10 cellular contexts compared by ENCODE assay signal in genomic region chr12:8709124-8709830, GRCh38. TPM values are rescaled to one million over a fixed set of nuclear protein-coding genes. Genes with fewer than 3 reads are reported as not detected.
DNase-seq lines count a peak whose midpoint lies in the region; ATAC-seq and TF ChIP-seq lines count a peak whose summit lies in the region.
"Had no signal": no experiment of that assay in that cellular context is flagged by ENCODE, and none has a peak within 500 bp of the region (broad histone marks: within the 10 kb centered on the region; RNA-seq: fewer than 3 reads in every experiment).

No MANE protein-coding gene starts in this region.

- no peak overlapping the region for H3K9ac ChIP-seq in BLaER1

- no peak overlapping the region for H3K4me3 Mint-ChIP-seq in Caco-2 (ENCODE audit: unreplicated experiment)

- H3K9me3 ChIP-seq in BLaER1 (no peaks in the 10 kb centered on the region), ovary (no peaks in the 10 kb centered on the region), Caco-2 (no peaks in the 10 kb centered on the region)

- H3K4me1 ChIP-seq in BLaER1 (peaks cover 62% of the 10 kb centered on the region), ovary (ENCODE audit: insufficient read depth) (peaks cover 8% of the 10 kb centered on the region), Caco-2 (no peaks in the 10 kb centered on the region)

- H3K4me1 Mint-ChIP-seq in Caco-2 (ENCODE audit: low read depth, unreplicated experiment), result no peaks in the 10 kb centered on the region

- H3K27ac Mint-ChIP-seq in Caco-2 (ENCODE audit: unreplicated experiment), result no peak overlapping the region

- in situ Hi-C loops in SK-MEL-5 (cut with HindIII; ENCODE audit: low pct_unique_long_range_greater_than_20kb, low sequenced_read_pairs), result no loop called here

- H3K27ac ChIP-seq in BLaER1 (peak overlapping the region; percentile 20; the same call in 1 of the 2 replicates), ovary (peak overlapping the region; percentile 66)

- H3K36me3 Mint-ChIP-seq in Caco-2 (ENCODE audit: insufficient read depth, unreplicated experiment), result no peaks in the 10 kb centered on the region

- H3K27me3 ChIP-seq in BLaER1, result no peaks in the 10 kb centered on the region
- no peaks in the 10 kb centered on the region for H3K27me3 ChIP-seq in ovary
- no peaks in the 10 kb centered on the region for H3K27me3 ChIP-seq in Caco-2 (replicated peaks; ENCODE audit: control insufficient read depth, insufficient read depth, low read length)

- TF ChIP-seq POLR2A in ovary (IDR thresholded peaks at IDR 0.05), result no peak

- no peak for TF ChIP-seq CTCF in ovary (IDR thresholded peaks at IDR 0.05)
- TF ChIP-seq CTCF in Caco-2 (IDR thresholded peaks at IDR 0.05; ENCODE audit: insufficient read depth in 1 of 2, low read depth in 1 of 2, low read length in 1 of 2, severe bottlenecking in 1 of 2, unreplicated experiment in 1 of 2), result no peak

- H3K27me3 Mint-ChIP-seq in Caco-2 (ENCODE audit: insufficient read depth, unreplicated experiment), result peaks cover 7% of the 10 kb centered on the region

- DNase-seq in SK-MEL-5 (ENCODE audit: low read depth, low spot score) (peak; percentile 26), glomerular visceral epithelial cell (ENCODE audit: extremely low spot score) (peak; percentile 45), ovary (peak in 3 of 5 donors; percentile 31 to 50 (median 33)), hippocampal formation (lab: John Stamatoyannopoulos, UW) (no peak), A172 (ENCODE audit: low spot score) (no peak), Caco-2 (no peak)
- DNase-seq: activated CD8-positive, alpha-beta memory T cell treated with anti-CD3 and anti-CD28 coated beads, Interleukin-2, amount 50 U/mL, for 4 hours had no signal

- 4 to 38% (median 5%) methylated on average over 6 of the region's 6 CpGs for WGBS in ovary, 3 donors

- intact Hi-C loops in ovary (cut with DNase I) (no loop called here), Caco-2 (cut with micrococcal nuclease; ENCODE audit: unreplicated experiment) (no loop called here)

- CTCF ChIA-PET in Caco-2 (lab: Charles Lee), result no interaction called here

- H3K4me2 ChIP-seq in BLaER1, result peak overlapping the region; percentile 92

- H3K36me3 ChIP-seq in BLaER1 (peaks cover 27% of the 10 kb centered on the region), ovary (no peaks in the 10 kb centered on the region), Caco-2 (ENCODE audit: control insufficient read depth, insufficient read depth, low read length) (no peaks in the 10 kb centered on the region)

- POLR2A ChIA-PET in Caco-2 (lab: Charles Lee), result no interaction called here

- H4K20me1 ChIP-seq in BLaER1, result peaks cover 99% of the 10 kb centered on the region

- H3K9me3 Mint-ChIP-seq in Caco-2 (ENCODE audit: unreplicated experiment), result no peaks in the 10 kb centered on the region

- BruUV-seq in Caco-2 (replicated peaks; lab: Mats Ljungman, UMichigan), result no TSS peak

- peak overlapping the region; percentile 50 for H3K4me3 ChIP-seq in BLaER1
- peak overlapping the region; percentile 32 for H3K4me3 ChIP-seq in ovary
- H3K4me3 ChIP-seq in Caco-2 (ENCODE audit: low read depth, low read length), result no peak overlapping the region

- no peak for TF ChIP-seq EP300 in ovary (IDR thresholded peaks at IDR 0.05)

- ATAC-seq in HG03097 (IDR thresholded peaks at IDR 0.05; ENCODE audit: low FRiP score, unreplicated experiment), result no peak

RNA-seq across cellular contexts. Expression of gene RIMKLB, which starts 11.5 kb away (rescaled TPM):
- 29.2 and 33.3 TPM in 2 replicates for total RNA-seq in SK-MEL-5 (2014; rRNA removed; shearing (Covaris generic))
- 8.5 and 13.7 TPM in 2 replicates for polyA plus RNA-seq in SK-MEL-5 (2015; cell fraction: cytosol; rRNA removed)
- polyA plus RNA-seq in SK-MEL-5 (2015; cell fraction: nucleus; rRNA removed), result 279 and 315 TPM in 2 replicates
- total RNA-seq in ovary, result 100 to 1,000 TPM in 1 of 7 donors, 10 to 100 TPM in 6; 32.3 to 118 (median 42.6) TPM
- polyA plus RNA-seq in ovary, result 10 to 100 TPM; 36.0 to 50.9 TPM
- 18.7 and 35.8 TPM in 2 replicates for total RNA-seq in A172 (2014; rRNA removed; shearing (Covaris generic))
- total RNA-seq in Caco-2 (2022), result 3.3 and 3.6 TPM in 2 replicates

RNA-seq across cellular contexts. Expression of gene MFAP5, which starts 46.7 kb away (rescaled TPM):
- total RNA-seq in SK-MEL-5 (2014; rRNA removed; shearing (Covaris generic)), result not detected in 2 replicates
- 0.07 TPM in 1 of 2 replicates, not detected in the other for polyA plus RNA-seq in SK-MEL-5 (2015; cell fraction: cytosol; rRNA removed)
- not detected in 2 replicates for polyA plus RNA-seq in SK-MEL-5 (2015; cell fraction: nucleus; rRNA removed)
- total RNA-seq in ovary (1 to 10 TPM in 2 of 7 donors, under 1 TPM in 3, not detected in 2; 0.35 to 7.5 (median 0.72) TPM), Caco-2 (2022) (0.61 and 1.00 TPM in 2 replicates)
- 100 to 1,000 TPM in 1 of 2 donors, under 1 TPM in 1; 0.46 to 106 TPM for polyA plus RNA-seq in ovary
- 0.65 and 2.4 TPM in 2 replicates for total RNA-seq in A172 (2014; rRNA removed; shearing (Covaris generic))
- total RNA-seq: HT1080 had no signal

Comparison
In these comparisons a context has a peak if more than half of its experiments do, and no peak if none do; other contexts are left out.
1. DNase-seq: peak in SK-MEL-5 (single experiment), glomerular visceral epithelial cell (single experiment) and ovary (3 of 5); none in hippocampal formation (0 of 2), A172 (single experiment) and Caco-2 (0 of 2).